ENCODE assay signal across 31 cellular contexts in genomic region chrX:133246921-133247320, GRCh38. TPM values are rescaled to one million over a fixed set of nuclear protein-coding genes. Genes with fewer than 3 reads are reported as not detected.
DNase-seq lines count a peak whose midpoint lies in the region; ATAC-seq, FAIRE-seq and TF ChIP-seq lines count a peak whose summit lies in the region.
"Had no signal": no experiment of that assay in that cellular context is flagged by ENCODE, and none has a peak within 500 bp of the region (broad histone marks: within the 10 kb centered on the region; RNA-seq: fewer than 3 reads in every experiment).

No MANE protein-coding gene starts in this region.

- no peak overlapping the region for H3K9ac ChIP-seq in HepG2 (ENCODE audit: insufficient read depth, low read depth, low read length)
- no peak overlapping the region for H3K9ac ChIP-seq in adipocyte (ENCODE audit: low read length)
- H3K9ac ChIP-seq in K562 (ENCODE audit: insufficient read depth in 1 of 2, low read depth in 2 of 2, low read length in 2 of 2), result no peak overlapping the region
- H3K9ac ChIP-seq: BLaER1 had no signal

- ATAC-seq in HepG2 (no peak), right lobe of liver (no peak), K562 (no peak), GM18511 (IDR thresholded peaks at IDR 0.05; ENCODE audit: unreplicated experiment) (no peak), aorta (ENCODE audit: low FRiP score) (no peak)
- ATAC-seq: CD8-positive, alpha-beta T cell; GM12878 had no signal

- peaks cover 9% of the 10 kb centered on the region; the same call in 1 of the 2 replicates for H3K9me3 ChIP-seq in HepG2 (ENCODE audit: low read length)
- peaks cover 0 to 3% (median 0%) of the 10 kb centered on the region in 4 donors for H3K9me3 ChIP-seq in right lobe of liver
- peaks cover 43% of the 10 kb centered on the region for H3K9me3 ChIP-seq in adipocyte (ENCODE audit: control insufficient read depth, low read length)
- no peaks in the 10 kb centered on the region for H3K9me3 ChIP-seq in K562 (replicated peaks; ENCODE audit: control insufficient read depth, insufficient read depth, low read depth, low read length)
- no peaks in the 10 kb centered on the region for H3K9me3 ChIP-seq in aorta (ENCODE audit: control insufficient read depth, low read length)
- H3K9me3 ChIP-seq: BE2C had no signal

- H3K27ac ChIP-seq in HepG2 (ENCODE audit: extremely low read length, insufficient read depth, low read length), result no peak overlapping the region
- no peak overlapping the region for H3K27ac ChIP-seq in right lobe of liver
- no peak overlapping the region for H3K27ac ChIP-seq in K562 (ENCODE audit: extremely low read depth, low read depth, low read length)
- H3K27ac ChIP-seq in aorta (ENCODE audit: low read depth in 1 of 2, low read length in 2 of 2), result no peak overlapping the region
- H3K27ac ChIP-seq: 22Rv1, BLaER1 had no signal

- FAIRE-seq in HepG2 (lab: Jason Lieb, UNC) (no peak), K562 (lab: Jason Lieb, UNC) (no peak)
- FAIRE-seq: GM12878, GM12892, GM18507, GM19239 had no signal

- H3K27me3 ChIP-seq in HepG2 (ENCODE audit: control insufficient read depth in 1 of 2, insufficient read depth in 2 of 2, low read length in 2 of 2) (no peaks in the 10 kb centered on the region), right lobe of liver (no peaks in the 10 kb centered on the region), adipocyte (replicated peaks; ENCODE audit: control insufficient read depth, insufficient read depth, low read length) (no peaks in the 10 kb centered on the region), K562 (ENCODE audit: control insufficient read depth in 2 of 2, insufficient read depth in 2 of 2, low read length in 2 of 2) (no peaks in the 10 kb centered on the region), aorta (ENCODE audit: control insufficient read depth in 1 of 2, insufficient read depth in 2 of 2, low read length in 1 of 2) (no peaks in the 10 kb centered on the region)
- H3K27me3 ChIP-seq: BE2C had no signal

- no peak for TF ChIP-seq EP300 in HepG2 (IDR thresholded peaks at IDR 0.05; ENCODE audit: low read depth in 2 of 2, low read length in 2 of 2)
- no peak for TF ChIP-seq EP300 in HepG2 (CRISPR knock-in tag; IDR thresholded peaks at IDR 0.05; ENCODE audit: borderline replicate concordance)
- no peak for TF ChIP-seq EP300 in K562 (IDR thresholded peaks at IDR 0.05; ENCODE audit: low read length)

- in situ Hi-C loops in HepG2 (cut with HindIII; ENCODE audit: extremely low pct_ligation_motif_present, low pct_unique_long_range_greater_than_20kb), result no loop called here
- in situ Hi-C loops in K562 (cut with MboI), result no loop called here

- H3K4me3 ChIP-seq in HepG2 (replicated peaks in 1 of 3; ENCODE audit: insufficient read depth in 1 of 3, low read depth in 2 of 3, low read length in 3 of 3) (no peak overlapping the region), right lobe of liver (no peak overlapping the region), adipocyte (ENCODE audit: low read length) (peak overlapping the region; percentile 17), K562 (no peak overlapping the region), aorta (ENCODE audit: low read length in 2 of 2) (no peak overlapping the region)
- H3K4me3 ChIP-seq: BLaER1, GM12878 had no signal

- H2AFZ ChIP-seq in HepG2 (ENCODE audit: low read length), result no peak overlapping the region
- no peak overlapping the region for H2AFZ ChIP-seq in K562 (ENCODE audit: low read depth, low read length)

- CTCF ChIA-PET in HepG2 (lab: Yijun Ruan, JAX; ENCODE audit: low intra/inter-chr PET ratio, low total read pairs), result no interaction called here
- CTCF ChIA-PET in K562 (lab: Yijun Ruan, JAX; ENCODE audit: low intra/inter-chr PET ratio), result no interaction called here

- H3K79me2 ChIP-seq in HepG2 (ENCODE audit: insufficient read depth, low read length), result no peaks in the 10 kb centered on the region
- H3K79me2 ChIP-seq in K562 (ENCODE audit: control insufficient read depth, insufficient read depth, low read length), result no peaks in the 10 kb centered on the region

- peaks cover 17% of the 10 kb centered on the region for H3K4me1 ChIP-seq in HepG2 (ENCODE audit: insufficient read depth, low read length)
- no peaks in the 10 kb centered on the region for H3K4me1 ChIP-seq in right lobe of liver
- H3K4me1 ChIP-seq in adipocyte (ENCODE audit: control insufficient read depth, insufficient read depth, low read length), result peaks cover 14% of the 10 kb centered on the region
- H3K4me1 ChIP-seq in K562 (replicated peaks in 1 of 2; ENCODE audit: control insufficient read depth in 2 of 2, insufficient read depth in 2 of 2, low read length in 2 of 2), result no peaks in the 10 kb centered on the region
- no peaks in the 10 kb centered on the region for H3K4me1 ChIP-seq in aorta (ENCODE audit: control insufficient read depth in 1 of 2, insufficient read depth in 2 of 2, low read length in 2 of 2)
- H3K4me1 ChIP-seq: BE2C, BLaER1 had no signal

- intact Hi-C loops in HepG2 (cut with micrococcal nuclease; ENCODE audit: unreplicated experiment) (no loop called here), right lobe of liver (cut with DNase I) (no loop called here), K562 (cut with micrococcal nuclease) (no loop called here), aorta (cut with DNase I) (no loop called here)

- TF ChIP-seq RAD21 in HepG2 (CRISPR knock-in tag; IDR thresholded peaks at IDR 0.05) (no peak), K562 (CRISPR knock-in tag; conservative IDR thresholded peaks at IDR 0.05 in 1 of 2, IDR thresholded peaks at IDR 0.05 in 1 of 2) (no peak)

- POLR2A ChIA-PET in HepG2 (lab: Yijun Ruan, JAX) (no interaction called here), K562 (lab: Yijun Ruan, JAX) (no interaction called here)

- H3K4me2 ChIP-seq in HepG2 (ENCODE audit: low read depth, low read length), result no peak overlapping the region
- no peak overlapping the region for H3K4me2 ChIP-seq in K562 (ENCODE audit: insufficient read depth, low read length)
- H3K4me2 ChIP-seq: BLaER1 had no signal

- no peaks in the 10 kb centered on the region for H3K36me3 ChIP-seq in HepG2 (replicated peaks in 1 of 2; ENCODE audit: control insufficient read depth in 1 of 2, insufficient read depth in 2 of 2, low read length in 2 of 2)
- no peaks in the 10 kb centered on the region for H3K36me3 ChIP-seq in right lobe of liver
- no peaks in the 10 kb centered on the region for H3K36me3 ChIP-seq in adipocyte (ENCODE audit: control insufficient read depth, insufficient read depth, low read length, severe bottlenecking)
- H3K36me3 ChIP-seq in K562 (ENCODE audit: control insufficient read depth, insufficient read depth, low read length), result no peaks in the 10 kb centered on the region
- H3K36me3 ChIP-seq in aorta (ENCODE audit: control insufficient read depth in 1 of 2, insufficient read depth in 2 of 2, low read length in 1 of 2), result no peaks in the 10 kb centered on the region
- H3K36me3 ChIP-seq: BE2C, BLaER1 had no signal

- TF ChIP-seq CTCF in HepG2 (CRISPR knock-in tag; IDR thresholded peaks at IDR 0.05), result no peak
- no peak for TF ChIP-seq CTCF in right lobe of liver (IDR thresholded peaks at IDR 0.05)
- no peak for TF ChIP-seq CTCF in K562 (IDR thresholded peaks at IDR 0.05 in 2 of 3, conservative IDR thresholded peaks at IDR 0.05 in 1 of 3; ENCODE audit: insufficient read depth in 2 of 3, low read depth in 1 of 3, low read length in 3 of 3)

- no TSS peak for BruUV-seq in HepG2 (replicated peaks; lab: Mats Ljungman, UMichigan)
- BruUV-seq in K562 (replicated peaks; lab: Mats Ljungman, UMichigan), result no TSS peak

- H4K20me1 ChIP-seq in HepG2 (ENCODE audit: insufficient read depth, low read length), result no peaks in the 10 kb centered on the region
- H4K20me1 ChIP-seq in K562 (replicated peaks; ENCODE audit: control insufficient read depth, insufficient read depth, low read length), result no peaks in the 10 kb centered on the region

- TF ChIP-seq POLR2A in HepG2 (IDR thresholded peaks at IDR 0.05; ENCODE audit: insufficient read depth in 1 of 2, low read depth in 2 of 2, low read length in 2 of 2) (no peak), right lobe of liver (IDR thresholded peaks at IDR 0.05) (no peak), K562 (conservative IDR thresholded peaks at IDR 0.05) (no peak)

- DNase-seq in HepG2 (ENCODE audit: low spot score), result no peak
- DNase-seq in right lobe of liver, result no peak
- DNase-seq in adipocyte (ENCODE audit: low read depth), result no peak
- DNase-seq in K562 (ENCODE audit: extremely low read depth in 1 of 4, low spot score in 3 of 4), result no peak
- DNase-seq in NCI-H1105 (lab: John Stamatoyannopoulos, UW), result no peak
- DNase-seq in aorta, result no peak
- DNase-seq: ACHN; BE2C; C1 segment of cervical spinal cord; CD4-positive, CD25-positive, alpha-beta regulatory T cell; CD8-positive, alpha-beta T cell; COR-L47; DMS 273 treated with DMSO at 0.1 percent for 48 hours; DMS153; DMS53; DMS79; DND-41; EL; GDM1 had no signal

- no peaks in the 10 kb centered on the region for H3K9me1 ChIP-seq in K562 (ENCODE audit: control insufficient read depth, insufficient read depth, low read length)

RNA-seq across cellular contexts. Expression of gene TFDP3, which starts 28.8 kb away (rescaled TPM):
- not detected in 2 replicates for total RNA-seq in HepG2 (2016; rRNA removed; fragmentation: Illumina TruSeq; extraction: Trizol)
- not detected in 2 replicates for total RNA-seq in HepG2 (2016; cell fraction: cytosol; rRNA removed; fragmentation: Illumina TruSeq; extraction: Trizol; ENCODE audit: low read depth)
- total RNA-seq in HepG2 (2016; cell fraction: insoluble cytoplasmic fraction; rRNA removed; fragmentation: Illumina TruSeq; extraction: Trizol), result not detected in 2 replicates
- total RNA-seq in HepG2 (2016; cell fraction: membrane; rRNA removed; fragmentation: Illumina TruSeq; extraction: Trizol), result not detected in 2 replicates
- total RNA-seq in HepG2 (2016; cell fraction: nucleus; rRNA removed; fragmentation: Illumina TruSeq; extraction: Trizol), result not detected in 2 replicates
- not detected in 2 replicates for polyA plus RNA-seq in HepG2 (2011; rRNA removed)
- not detected in 2 replicates for polyA plus RNA-seq in HepG2 (2011; cell fraction: cytosol; rRNA removed)
- not detected in 2 replicates for polyA plus RNA-seq in HepG2 (2011; cell fraction: nucleus; rRNA removed)
- polyA plus RNA-seq in HepG2 (2012), result not detected in 2 replicates
- not detected in 2 replicates for polyA plus RNA-seq in HepG2 (2016; cell fraction: cytosol; fragmentation: Illumina TruSeq; extraction: Trizol; ENCODE audit: low read depth)
- not detected in 2 replicates for polyA plus RNA-seq in HepG2 (2016; cell fraction: insoluble cytoplasmic fraction; fragmentation: Illumina TruSeq; extraction: Trizol; ENCODE audit: low read depth)
- polyA plus RNA-seq in HepG2 (2016; cell fraction: membrane; fragmentation: Illumina TruSeq; extraction: Trizol; ENCODE audit: low read depth), result not detected in 2 replicates
- not detected in 2 replicates for polyA plus RNA-seq in HepG2 (2016; cell fraction: nucleus; fragmentation: Illumina TruSeq; extraction: Trizol; ENCODE audit: insufficient read depth, low read depth)
- not detected in 2 replicates for polyA minus RNA-seq in HepG2 (2011; rRNA and poly(A)+ RNA removed; ENCODE audit: low replicate concordance)
- not detected in 2 replicates for polyA minus RNA-seq in HepG2 (2011; cell fraction: cytosol; rRNA and poly(A)+ RNA removed)
- polyA minus RNA-seq in HepG2 (2011; cell fraction: nucleus; rRNA and poly(A)+ RNA removed), result not detected in 2 replicates
- total RNA-seq in right lobe of liver, result not detected
- not detected in 2 replicates for total RNA-seq in K562 (2011; cell fraction: chromatin; rRNA removed; ENCODE audit: low replicate concordance)
- total RNA-seq in K562 (2011; cell fraction: nucleolus; rRNA removed), result not detected in 2 replicates
- total RNA-seq in K562 (2011; cell fraction: nucleoplasm; rRNA removed), result not detected in 2 replicates
- not detected in 2 replicates for total RNA-seq in K562 (2014; rRNA removed)
- not detected in 2 replicates for total RNA-seq in K562 (2014; rRNA removed; fragmentation: Illumina TruSeq; extraction: Trizol)
- total RNA-seq in K562 (2015; rRNA removed; fragmentation: Illumina TruSeq; extraction: Trizol), result 0.11 TPM in 1 of 2 replicates, not detected in the other
- total RNA-seq in K562 (2021), result not detected in 2 replicates
- not detected in 2 replicates for polyA plus RNA-seq in K562 (2011; rRNA removed)
- not detected in 2 replicates for polyA plus RNA-seq in K562 (2011; cell fraction: cytosol; rRNA removed)
- not detected in 2 replicates for polyA plus RNA-seq in K562 (2011; cell fraction: nucleus; rRNA removed)
- polyA plus RNA-seq in K562 (2012), result 0.04 and 0.17 TPM in 2 replicates
- 0.08 and 0.09 TPM in 2 replicates for polyA plus RNA-seq in K562 (2014; fragmentation: Illumina TruSeq; extraction: Trizol)
- polyA plus RNA-seq in K562 (2014; fragmentation: Nextera tagmentation; extraction: Ambion mirVana), result under 1 TPM; 0.14 to 0.25 TPM
- polyA plus RNA-seq in K562 (2014; rRNA removed), result not detected in 2 replicates
- not detected in 2 replicates for polyA minus RNA-seq in K562 (2011; rRNA and poly(A)+ RNA removed)
- polyA minus RNA-seq in K562 (2011; cell fraction: cytosol; rRNA and poly(A)+ RNA removed), result not detected in 2 replicates
- polyA minus RNA-seq in K562 (2011; cell fraction: nucleus; rRNA and poly(A)+ RNA removed), result not detected in 2 replicates
- not detected for total RNA-seq in aorta
- polyA plus RNA-seq in aorta, result not detected
- total RNA-seq: A172; CD4-positive, CD25-positive, alpha-beta regulatory T cell; CD8-positive, alpha-beta T cell; Daoy; G401; GM12878 had no signal
- polyA plus RNA-seq: AG04450; CD14-positive monocyte; CD4-positive, CD25-positive, alpha-beta regulatory T cell had no signal

Comparison
In these comparisons a context has a peak if more than half of its experiments do, and no peak if none do; other contexts are left out.
1. Of the 241 proteins assayed by ChIP-seq in both HepG2 and K562: peak only in HepG2: ZNF780A; only in K562: none; in both: ZFP36; in neither: 239.